8 cellular contexts compared by ENCODE assay signal in the genomic region with DNA sequence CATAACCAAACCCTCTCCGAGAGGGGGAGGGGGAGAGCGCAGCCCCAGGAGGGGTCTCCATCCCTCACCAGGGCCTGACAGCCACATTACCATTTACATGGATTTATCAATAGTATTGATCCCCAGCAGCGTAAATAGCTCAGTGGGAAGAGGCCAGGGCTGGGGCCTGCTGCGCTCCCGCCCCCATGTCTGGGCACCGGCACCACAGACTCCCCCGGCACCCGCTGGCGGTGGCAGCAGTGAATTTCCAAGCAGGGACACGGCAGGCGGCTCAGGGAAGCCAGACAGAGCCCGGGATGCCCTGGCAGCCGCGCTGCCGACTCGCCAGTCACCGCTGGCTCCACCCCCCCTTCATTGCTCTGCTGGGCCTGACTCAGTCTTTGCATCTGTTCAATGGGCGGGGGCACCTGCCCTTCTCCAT. TPM values are rescaled to one million over a fixed set of nuclear protein-coding genes. Genes with fewer than 3 reads are reported as not detected.
A peak's percentile ranks its signal among the peaks of the same experiment; 100 is the strongest.
DNase-seq lines count a peak whose midpoint lies in the region; ATAC-seq and TF ChIP-seq lines count a peak whose summit lies in the region.

No MANE protein-coding gene starts in this region.

- H3K4me3 ChIP-seq in fibroblast of pulmonary artery (replicated peaks; ENCODE audit: low read depth, low read length): peak overlapping the region; percentile 88
- peak overlapping the region; percentile 99 for H3K4me3 ChIP-seq in psoas muscle

- in situ Hi-C loops in G401 (cut with HindIII; ENCODE audit: low sequenced_read_pairs): no loop called here

- peak; percentile 47 for DNase-seq in G401 (ENCODE audit: low spot score)
- peak; percentile 32 for DNase-seq in RPMI8226
- no peak for DNase-seq in fibroblast of pulmonary artery (ENCODE audit: low read depth)
- DNase-seq in psoas muscle: peak; percentile 36 to 56
- DNase-seq in NCI-H748 (lab: John Stamatoyannopoulos, UW; ENCODE audit: unreplicated experiment): no peak
- DNase-seq in UCSD-AML1 (lab: John Stamatoyannopoulos, UW; ENCODE audit: unreplicated experiment): no peak

- ATAC-seq in psoas muscle (no peak), GM18909 (IDR thresholded peaks at IDR 0.05; ENCODE audit: poor library complexity, unreplicated experiment) (no peak), GM18519 (IDR thresholded peaks at IDR 0.05; ENCODE audit: low FRiP score, unreplicated experiment) (no peak)

- H3K27ac ChIP-seq in psoas muscle: no peak overlapping the region

- no peaks in the 10 kb centered on the region for H3K9me3 ChIP-seq in psoas muscle

- H3K36me3 ChIP-seq in psoas muscle (ENCODE audit: insufficient read depth in 1 of 2, low read depth in 1 of 2): no peaks in the 10 kb centered on the region

- 44 to 67% (median 54%) methylated on average over 18 of the region's 18 CpGs for WGBS in psoas muscle, 3 donors

- TF ChIP-seq CTCF in fibroblast of pulmonary artery (IDR thresholded peaks at IDR 0.05; ENCODE audit: low read length, missing control alignments) (no peak), psoas muscle (IDR thresholded peaks at IDR 0.05) (no peak)

- peaks cover 50% of the 10 kb centered on the region for H3K4me1 ChIP-seq in psoas muscle

- H3K27me3 ChIP-seq in psoas muscle (ENCODE audit: insufficient read depth in 3 of 3, low read length in 2 of 3): no peaks in the 10 kb centered on the region

- intact Hi-C loops in psoas muscle (cut with DNase I): loop anchor here (5.0 kb wide), 5 partner anchors 48 to 202 kb away; no protein-coding TSS in a partner anchor

RNA-seq across cellular contexts. Expression of a gene that starts 2.3 kb away (rescaled TPM):
- 17.3 and 19.0 TPM in 2 replicates for total RNA-seq in G401 (2014; rRNA removed; shearing (Covaris generic))
- 100 to 1,000 TPM; 134 to 164 (median 146) TPM for total RNA-seq in psoas muscle
- polyA plus RNA-seq in psoas muscle: 10 to 100 TPM; 44.1 to 62.2 (median 60.9) TPM

Comparison
In these comparisons a context has a peak if more than half of its experiments do, and no peak if none do; other contexts are left out.
1. DNase-seq: peak in G401 (single experiment), RPMI8226 (single experiment) and psoas muscle (2 of 2); none in fibroblast of pulmonary artery (single experiment), NCI-H748 (single experiment) and UCSD-AML1 (single experiment).